In the genomic region with DNA sequence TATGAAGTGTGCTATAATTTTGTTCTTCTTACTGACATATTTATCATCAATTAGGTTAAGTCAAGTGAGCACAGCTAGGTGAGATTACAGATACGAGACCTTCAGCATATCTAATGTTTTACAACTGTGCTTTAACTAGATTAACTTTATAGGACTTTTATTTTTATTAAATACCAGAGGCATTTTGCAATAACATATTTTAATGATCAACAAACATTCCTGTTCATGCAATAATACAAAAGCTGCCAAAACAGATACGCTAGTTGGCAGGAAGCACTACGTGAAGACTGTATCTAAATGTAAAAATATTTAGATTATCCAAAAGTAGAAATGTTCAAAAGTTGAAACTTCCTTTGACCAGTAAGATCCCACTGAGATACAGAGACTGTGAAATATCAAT, we compare ENCODE assay signal across 19 cellular contexts.
DNase-seq lines count a peak whose midpoint lies in the region; ATAC-seq and TF ChIP-seq lines count a peak whose summit lies in the region.
"Had no signal": no experiment of that assay in that cellular context is flagged by ENCODE, and none has a peak within 500 bp of the region (broad histone marks: within the 10 kb centered on the region; RNA-seq: fewer than 3 reads in every experiment).

No MANE protein-coding gene starts in this region.

- H3K9me3 Mint-ChIP-seq in osteocyte (ENCODE audit: unreplicated experiment): peaks cover 6% of the 10 kb centered on the region

- H3K4me1 Mint-ChIP-seq in osteocyte (ENCODE audit: unreplicated experiment): peaks cover 18% of the 10 kb centered on the region

- in situ Hi-C loops in astrocyte of the cerebellum (cut with HindIII; ENCODE audit: low sequenced_read_pairs): no loop called here

- peak; percentile 63 for DNase-seq in AG10803 (ENCODE audit: low read depth)
- DNase-seq in astrocyte of the cerebellum (ENCODE audit: low read depth): peak; percentile 32
- peak; percentile 39 for DNase-seq in fibroblast of mammary gland (ENCODE audit: low read depth)
- no peak for DNase-seq in osteocyte (ENCODE audit: extremely low spot score, unreplicated experiment)
- no peak for DNase-seq in DMS 273 (lab: John Stamatoyannopoulos, UW; ENCODE audit: unreplicated experiment)
- no peak for DNase-seq in NCI-H774 (lab: John Stamatoyannopoulos, UW)
- no peak for DNase-seq in mesenteric fat pad (ENCODE audit: low spot score)
- DNase-seq: activated CD4-positive, CD25-positive, alpha-beta regulatory T cell treated with anti-CD3 and anti-CD28 coated beads, Interleukin-2, amount 50 U/mL, for 72 hours; activated CD8-positive, alpha-beta T cell treated with anti-CD3 and anti-CD28 coated beads for 36 hours; HCEC 1CT; left cardiac atrium; NCI-H1436; NCI-H2107; T-helper 2 cell had no signal

- no peak for TF ChIP-seq CTCF in AG10803 (conservative IDR thresholded peaks at IDR 0.05; ENCODE audit: low read length)
- TF ChIP-seq CTCF in astrocyte of the cerebellum (IDR thresholded peaks at IDR 0.05; ENCODE audit: low read depth, low read length, missing control alignments): no peak
- no peak for TF ChIP-seq CTCF in fibroblast of mammary gland (conservative IDR thresholded peaks at IDR 0.05; ENCODE audit: control insufficient read depth, insufficient read depth, low read depth, low read length)
- no peak for TF ChIP-seq CTCF in osteocyte (IDR thresholded peaks at IDR 0.05)

- peak overlapping the region; percentile 58 for H3K27ac Mint-ChIP-seq in osteocyte (ENCODE audit: unreplicated experiment)
- H3K27ac Mint-ChIP-seq: activated CD8-positive, alpha-beta T cell treated with anti-CD3 and anti-CD28 coated beads for 36 hours; activated naive CD4-positive, alpha-beta T cell treated with anti-CD3 and anti-CD28 coated beads, Interleukin-2, amount 50 U/mL, for 24 hours; activated T-helper 17 cell treated with anti-CD3 and anti-CD28 coated beads, Interleukin-2, amount 50 U/mL, for 72 hours; stimulated activated naive CD8-positive, alpha-beta T cell treated with anti-CD3 and anti-CD28 coated beads, Interleukin-15, Interleukin-2, amounts not matched to agents 100 ng/mL and 50 ng/mL, for 24 hours had no signal

- H3K4me3 ChIP-seq in AG10803 (ENCODE audit: low read length): no peak overlapping the region
- H3K4me3 ChIP-seq in astrocyte of the cerebellum (ENCODE audit: low read depth, low read length): no peak overlapping the region
- H3K4me3 ChIP-seq in fibroblast of mammary gland (ENCODE audit: control insufficient read depth, low read depth, low read length): no peak overlapping the region
- H3K4me3 ChIP-seq: tibial nerve had no signal

- H3K36me3 Mint-ChIP-seq in osteocyte (ENCODE audit: unreplicated experiment): peaks cover 27% of the 10 kb centered on the region

- no peaks in the 10 kb centered on the region for H3K27me3 Mint-ChIP-seq in osteocyte (ENCODE audit: unreplicated experiment)
- H3K27me3 Mint-ChIP-seq: activated CD8-positive, alpha-beta T cell treated with anti-CD3 and anti-CD28 coated beads for 36 hours; activated naive CD4-positive, alpha-beta T cell treated with anti-CD3 and anti-CD28 coated beads, Interleukin-2, amount 50 U/mL, for 24 hours; activated T-helper 17 cell treated with anti-CD3 and anti-CD28 coated beads, Interleukin-2, amount 50 U/mL, for 72 hours; stimulated activated naive CD8-positive, alpha-beta T cell treated with anti-CD3 and anti-CD28 coated beads, Interleukin-15, Interleukin-2, amounts not matched to agents 100 ng/mL and 50 ng/mL, for 24 hours had no signal

- no peak for ATAC-seq in HG02571 (IDR thresholded peaks at IDR 0.05; ENCODE audit: unreplicated experiment)
- ATAC-seq: activated CD8-positive, alpha-beta T cell treated with anti-CD3 and anti-CD28 coated beads for 36 hours; activated T-helper 17 cell treated with anti-CD3 and anti-CD28 coated beads, Interleukin-2, amount 50 U/mL, for 72 hours; left cardiac atrium had no signal

- no peak overlapping the region for H3K4me3 Mint-ChIP-seq in osteocyte (ENCODE audit: unreplicated experiment)
- H3K4me3 Mint-ChIP-seq: activated CD8-positive, alpha-beta T cell treated with anti-CD3 and anti-CD28 coated beads for 36 hours; activated naive CD4-positive, alpha-beta T cell treated with anti-CD3 and anti-CD28 coated beads, Interleukin-2, amount 50 U/mL, for 24 hours; activated T-helper 17 cell treated with anti-CD3 and anti-CD28 coated beads, Interleukin-2, amount 50 U/mL, for 72 hours; stimulated activated naive CD8-positive, alpha-beta T cell treated with anti-CD3 and anti-CD28 coated beads, Interleukin-15, Interleukin-2, amounts not matched to agents 100 ng/mL and 50 ng/mL, for 24 hours had no signal

Comparison
In these comparisons a context has a peak if more than half of its experiments do, and no peak if none do; other contexts are left out.
1. DNase-seq: peak in AG10803 (single experiment), astrocyte of the cerebellum (single experiment) and fibroblast of mammary gland (single experiment); none in osteocyte (single experiment), DMS 273 (single experiment), NCI-H774 (single experiment) and mesenteric fat pad (single experiment).